Comparison of ENCODE assay signal across 19 cellular contexts in the genomic region with DNA sequence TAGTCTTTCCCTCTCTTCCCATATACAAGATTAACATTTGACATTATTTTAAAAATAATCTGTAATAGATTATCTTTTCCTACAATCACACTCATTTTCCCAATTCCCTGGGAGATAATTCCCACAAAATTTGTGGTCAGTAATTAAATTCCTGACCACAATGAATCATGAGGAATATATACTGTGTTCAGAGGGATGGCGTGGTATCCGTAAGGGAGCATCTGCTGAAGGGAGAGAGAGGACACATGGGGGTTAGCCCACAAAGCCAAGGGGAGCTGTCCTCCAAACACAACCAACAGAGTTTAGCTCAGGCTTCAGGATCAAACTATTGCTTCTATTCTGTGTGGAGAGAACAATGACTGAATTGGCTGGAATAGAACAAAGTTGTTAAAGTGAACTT. TPM values are rescaled to one million over a fixed set of nuclear protein-coding genes. Genes with fewer than 3 reads are reported as not detected.
DNase-seq lines count a peak whose midpoint lies in the region; ATAC-seq and TF ChIP-seq lines count a peak whose summit lies in the region.
"Had no signal": no experiment of that assay in that cellular context is flagged by ENCODE, and none has a peak within 500 bp of the region (broad histone marks: within the 10 kb centered on the region; RNA-seq: fewer than 3 reads in every experiment).

No MANE protein-coding gene starts in this region.

- no peaks in the 10 kb centered on the region for H3K27me3 ChIP-seq in stomach
- H3K27me3 ChIP-seq: BLaER1 had no signal

- intact Hi-C loops in stomach (cut with DNase I; ENCODE audit: low total_unique reads): no loop called here

- ATAC-seq in HG03280 (IDR thresholded peaks at IDR 0.05; ENCODE audit: unreplicated experiment): no peak
- ATAC-seq: HCT116 had no signal

- H3K4me3 ChIP-seq in stomach: no peak overlapping the region
- H3K4me3 ChIP-seq: BLaER1 had no signal

- H3K9me3 ChIP-seq in stomach: no peaks in the 10 kb centered on the region

- H3K27me3 Mint-ChIP-seq in immature natural killer cell (ENCODE audit: low read depth in 3 of 3): peaks cover 2 to 7% (median 4%) of the 10 kb centered on the region in 3 donors
- H3K27me3 Mint-ChIP-seq: CD4-positive, alpha-beta memory T cell had no signal

- H3K27ac Mint-ChIP-seq in immature natural killer cell: peak overlapping the region in 5 of 6 donors; percentile 51 to 85 (median 81)

- no peak overlapping the region for H3K4me3 Mint-ChIP-seq in immature natural killer cell
- H3K4me3 Mint-ChIP-seq: CD4-positive, alpha-beta memory T cell had no signal

- WGBS in stomach, 5 donors: 90 to 97% (median 96%) methylated on average over 2 of the region's 2 CpGs

- H3K4me1 ChIP-seq in stomach: peaks cover 12 to 52% (median 22%) of the 10 kb centered on the region in 4 donors

- TF ChIP-seq EP300 in stomach (IDR thresholded peaks at IDR 0.05): no peak

- peaks cover 0 to 4% (median 3%) of the 10 kb centered on the region in 3 donors for H3K36me3 Mint-ChIP-seq in immature natural killer cell
- H3K36me3 Mint-ChIP-seq: CD4-positive, alpha-beta memory T cell had no signal

- no peak for TF ChIP-seq CTCF in stomach (IDR thresholded peaks at IDR 0.05)

- H3K36me3 ChIP-seq in stomach: no peaks in the 10 kb centered on the region
- H3K36me3 ChIP-seq: BLaER1 had no signal

- TF ChIP-seq POLR2A in stomach (IDR thresholded peaks at IDR 0.05): no peak

- H3K4me1 Mint-ChIP-seq in immature natural killer cell: peaks cover 75 to 83% of the 10 kb centered on the region in 2 donors

- H3K27ac ChIP-seq in stomach: peak overlapping the region; percentile 63 to 89 (median 73)
- H3K27ac ChIP-seq: BLaER1 had no signal

- DNase-seq in DMS53 (lab: John Stamatoyannopoulos, UW) (peak; percentile 40), DMS53 treated with DMSO at 0.1 percent for 48 hours (lab: John Stamatoyannopoulos, UW; ENCODE audit: unreplicated experiment) (no peak), RPMI7951 (ENCODE audit: low read depth) (peak; percentile 30), immature natural killer cell (no peak), stomach (no peak), NOMO-1 treated with dmso at 0.1 percent for 144 hours (lab: John Stamatoyannopoulos, UW; ENCODE audit: unreplicated experiment) (no peak), NCI-H2196 treated with DMSO at 0.1 percent for 48 hours (lab: John Stamatoyannopoulos, UW; ENCODE audit: unreplicated experiment) (no peak)
- DNase-seq: 8988T; CD4-positive, alpha-beta memory T cell; GOT3; KBM-7; NCI-H1105; NCI-H2081; NCI-H748 treated with DMSO at 0.1 percent for 48 hours; OCI-M1; SHP77 had no signal

- peaks cover 0 to 3% (median 0%) of the 10 kb centered on the region in 6 donors for H3K9me3 Mint-ChIP-seq in immature natural killer cell

RNA-seq across cellular contexts. Expression of a gene that starts 57.1 kb away (rescaled TPM):
- 25.0 and 30.4 TPM in 2 replicates for total RNA-seq in RPMI7951 (2014; rRNA removed; shearing (Covaris generic))
- polyA plus RNA-seq in immature natural killer cell: 10 to 100 TPM; 57.0 to 87.2 (median 64.6) TPM
- total RNA-seq in stomach: 10 to 100 TPM; 38.4 to 69.6 (median 57.2) TPM
- 10 to 100 TPM; 40.4 to 72.6 (median 40.5) TPM for polyA plus RNA-seq in stomach

Comparison
In these comparisons a context has a peak if more than half of its experiments do, and no peak if none do; other contexts are left out.
1. DNase-seq: peak in DMS53 (single experiment) and RPMI7951 (single experiment); none in DMS53 treated with DMSO at 0.1 percent for 48 hours (single experiment), immature natural killer cell (0 of 3), stomach (single experiment), NOMO-1 treated with dmso at 0.1 percent for 144 hours (single experiment) and NCI-H2196 treated with DMSO at 0.1 percent for 48 hours (single experiment).